In genomic region chr18:47901624-47902362, GRCh38 we compare ENCODE assay signal across 8 cellular contexts.
DNase-seq lines count a peak whose midpoint lies in the region; ATAC-seq and TF ChIP-seq lines count a peak whose summit lies in the region.

No MANE protein-coding gene starts in this region.

- H3K4me3 Mint-ChIP-seq in central memory CD8-positive, alpha-beta T cell = peak overlapping the region; percentile 48

- CTCF ChIA-PET in RWPE1 (lab: Yijun Ruan, JAX) = no interaction called here

- H3K4me1 Mint-ChIP-seq in central memory CD8-positive, alpha-beta T cell = peaks cover 85% of the 10 kb centered on the region

- no peaks in the 10 kb centered on the region for H3K9me2 ChIP-seq in DOHH2 (replicated peaks; ENCODE audit: control insufficient read depth, low read length)

- H3K79me2 ChIP-seq in DOHH2 (ENCODE audit: control insufficient read depth, low read length) = peaks cover 99% of the 10 kb centered on the region

- 0 out of 2 replicates have a peak, but pooled peaks cover 9% of the 10 kb centered on the region for H4K20me1 ChIP-seq in DOHH2 (ENCODE audit: control insufficient read depth, insufficient read depth, low read depth, low read length)

- H3K4me3 ChIP-seq in DOHH2 (ENCODE audit: low read length) = peak overlapping the region; percentile 48

- peaks cover 6% of the 10 kb centered on the region; the same call in 1 of the 2 replicates for H3F3A ChIP-seq in DOHH2 (ENCODE audit: control insufficient read depth, insufficient read depth)

- H3K27ac ChIP-seq in DOHH2 (ENCODE audit: low read depth, low read length) = peak overlapping the region; percentile 52
- no peak overlapping the region for H3K27ac ChIP-seq in RWPE1

- no peaks in the 10 kb centered on the region for H3K27me3 Mint-ChIP-seq in central memory CD8-positive, alpha-beta T cell

- H3K36me3 ChIP-seq in DOHH2 (ENCODE audit: control insufficient read depth, low read length) = peaks cover 20% of the 10 kb centered on the region

- H3K9me3 Mint-ChIP-seq in central memory CD8-positive, alpha-beta T cell = peaks cover 19% of the 10 kb centered on the region

- H3K4me1 ChIP-seq in DOHH2 (ENCODE audit: control insufficient read depth, low read length) = peaks cover 43% of the 10 kb centered on the region

- no peak for DNase-seq in central memory CD8-positive, alpha-beta T cell (ENCODE audit: low spot score in 2 of 2)
- DNase-seq in RWPE1 (ENCODE audit: low spot score) = no peak
- DNase-seq in glomerular visceral epithelial cell (ENCODE audit: extremely low spot score) = no peak
- DNase-seq in EL = no peak
- no peak for DNase-seq in iPS-NIHi11 (ENCODE audit: low spot score)

- ATAC-seq in GM21360 (IDR thresholded peaks at IDR 0.05; ENCODE audit: unreplicated experiment) (peak; percentile 88), HG03521 (IDR thresholded peaks at IDR 0.05; ENCODE audit: unreplicated experiment) (peak; percentile 67)
- ATAC-seq in central memory CD8-positive, alpha-beta T cell (replicated peaks; ENCODE audit: extremely low read depth, poor library complexity, severe bottlenecking) = peak; percentile 92

- no peaks in the 10 kb centered on the region for H3K36me3 Mint-ChIP-seq in central memory CD8-positive, alpha-beta T cell (ENCODE audit: insufficient read depth)

- peak overlapping the region; percentile 66 for H3K27ac Mint-ChIP-seq in central memory CD8-positive, alpha-beta T cell (ENCODE audit: low read depth)

- H3K9me3 ChIP-seq in DOHH2 (ENCODE audit: control insufficient read depth, insufficient read depth, low read length) = peaks cover 11% of the 10 kb centered on the region

- no peak for TF ChIP-seq CTCF in DOHH2 (IDR thresholded peaks at IDR 0.05; ENCODE audit: low read depth, low read length, poor library complexity, severe bottlenecking)
- TF ChIP-seq CTCF in RWPE1 (conservative IDR thresholded peaks at IDR 0.05; ENCODE audit: low read depth) = no peak

- H3K27me3 ChIP-seq in DOHH2 (ENCODE audit: control insufficient read depth, low read length) = no peaks in the 10 kb centered on the region

- POLR2A ChIA-PET in RWPE1 (lab: Yijun Ruan, JAX; ENCODE audit: low non-redundant PET) = no interaction called here

- H3K4me2 ChIP-seq in DOHH2 (ENCODE audit: low read length) = peak overlapping the region; percentile 66
